Comparison of ENCODE assay signal across 12 cellular contexts in the genomic region with DNA sequence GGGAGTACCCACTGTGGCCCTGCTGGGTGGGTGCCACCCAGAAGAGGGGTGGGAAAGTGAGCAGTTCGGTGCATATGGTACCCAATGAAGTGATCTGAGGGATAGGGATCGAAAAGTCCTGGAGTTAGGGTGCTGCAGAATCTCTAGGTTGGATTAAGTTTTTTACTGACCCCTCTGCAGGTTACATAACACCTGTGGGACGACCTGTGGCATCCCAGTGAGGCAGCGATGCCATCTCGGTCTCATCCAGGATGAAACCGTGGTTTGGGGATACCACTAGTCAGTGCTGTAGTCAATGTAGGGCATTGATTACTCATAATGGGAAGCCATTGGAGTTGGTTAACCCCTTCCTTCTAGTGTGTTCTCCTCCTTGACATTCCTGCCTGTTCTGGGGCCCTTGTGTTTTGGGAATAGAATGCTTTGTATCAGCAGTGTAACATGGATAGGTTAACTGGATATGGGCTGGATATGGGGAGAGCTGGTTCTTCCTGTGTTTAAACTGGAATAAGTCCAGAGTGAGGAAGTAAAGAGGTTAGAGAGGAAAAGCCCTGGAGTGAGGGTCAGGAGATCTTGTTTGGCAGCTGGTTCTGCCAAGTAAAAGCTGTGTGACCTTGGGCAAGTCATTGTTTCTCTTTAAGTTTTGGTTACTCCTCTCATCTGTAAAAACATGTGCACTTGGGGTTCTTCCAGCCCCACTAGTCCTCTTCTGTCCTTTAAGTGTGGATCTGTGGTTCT. TPM values are rescaled to one million over a fixed set of nuclear protein-coding genes. Genes with fewer than 3 reads are reported as not detected.
DNase-seq lines count a peak whose midpoint lies in the region; ATAC-seq and TF ChIP-seq lines count a peak whose summit lies in the region.
"Had no signal": no experiment of that assay in that cellular context is flagged by ENCODE, and none has a peak within 500 bp of the region (broad histone marks: within the 10 kb centered on the region; RNA-seq: fewer than 3 reads in every experiment).

No MANE protein-coding gene starts in this region.

- H2AFZ ChIP-seq in KMS-11 (ENCODE audit: low read depth) (no peak overlapping the region), neural progenitor cell (replicated peaks) (no peak overlapping the region)

- H3K9ac ChIP-seq in KMS-11 (no peak overlapping the region), neural progenitor cell (no peak overlapping the region)

- H3K9me3 ChIP-seq in CD4-positive, alpha-beta memory T cell (ENCODE audit: control insufficient read depth in 1 of 2, low read length in 2 of 2) = no peaks in the 10 kb centered on the region
- no peaks in the 10 kb centered on the region for H3K9me3 ChIP-seq in ascending aorta
- H3K9me3 ChIP-seq in neural progenitor cell (ENCODE audit: low read depth) = no peaks in the 10 kb centered on the region
- H3K9me3 ChIP-seq in WERI-Rb-1 (ENCODE audit: severe bottlenecking) = peaks cover 5% of the 10 kb centered on the region

- ATAC-seq in GM21367 (IDR thresholded peaks at IDR 0.05; ENCODE audit: unreplicated experiment) = no peak

- TF ChIP-seq CTCF in KMS-11 (conservative IDR thresholded peaks at IDR 0.05; ENCODE audit: low read depth, low read length) (no peak), ascending aorta (IDR thresholded peaks at IDR 0.05) (no peak), neural progenitor cell (IDR thresholded peaks at IDR 0.05) (no peak), WERI-Rb-1 (IDR thresholded peaks at IDR 0.05; ENCODE audit: low read depth, low read length) (no peak)

- peaks cover 13% of the 10 kb centered on the region for H3K4me1 ChIP-seq in CD4-positive, alpha-beta memory T cell (ENCODE audit: insufficient read depth, low read length)
- H3K4me1 ChIP-seq in KMS-11 (ENCODE audit: low read depth, poor library complexity, severe bottlenecking) (peaks cover 24% of the 10 kb centered on the region), ascending aorta (peaks cover 4 to 10% of the 10 kb centered on the region in 2 donors), neural progenitor cell (peaks cover 15% of the 10 kb centered on the region)

- peak overlapping the region in 6 of 7 donors; percentile 7 to 95 (median 92) for H3K27ac Mint-ChIP-seq in CD4-positive, alpha-beta memory T cell
- H3K27ac Mint-ChIP-seq in neural progenitor cell = peak overlapping the region; percentile 99

- H3K36me3 Mint-ChIP-seq in CD4-positive, alpha-beta memory T cell = peaks cover 1 to 3% of the 10 kb centered on the region in 2 donors
- peaks cover 4% of the 10 kb centered on the region for H3K36me3 Mint-ChIP-seq in neural progenitor cell

- H3K79me2 ChIP-seq in KMS-11 (ENCODE audit: insufficient read depth, low read depth) (no peaks in the 10 kb centered on the region), neural progenitor cell (ENCODE audit: low read depth) (no peaks in the 10 kb centered on the region)

- H3K27ac ChIP-seq in CD4-positive, alpha-beta memory T cell (ENCODE audit: low read depth, low read length) = no peak overlapping the region
- H3K27ac ChIP-seq in KMS-11 = no peak overlapping the region
- peak overlapping the region; percentile 54 to 61 for H3K27ac ChIP-seq in ascending aorta
- no peak overlapping the region for H3K27ac ChIP-seq in neural progenitor cell
- H3K27ac ChIP-seq in WERI-Rb-1 = no peak overlapping the region

- no peaks in the 10 kb centered on the region for H3K27me3 ChIP-seq in CD4-positive, alpha-beta memory T cell (ENCODE audit: insufficient read depth, low read length)
- H3K27me3 ChIP-seq in KMS-11 (ENCODE audit: insufficient read depth, low read depth) (peaks cover 48% of the 10 kb centered on the region; the same call in 1 of the 2 replicates), ascending aorta (no peaks in the 10 kb centered on the region), neural progenitor cell (no peaks in the 10 kb centered on the region), WERI-Rb-1 (ENCODE audit: insufficient read depth, low read depth, severe bottlenecking) (no peaks in the 10 kb centered on the region)
- H3K27me3 ChIP-seq: gastroesophageal sphincter had no signal

- intact Hi-C loops in CD4-positive, alpha-beta memory T cell (cut with micrococcal nuclease) = loop anchor here (2.0 kb wide), 2 partner anchors 43 to 89 kb away; a partner anchor contains a TSS
- intact Hi-C loops in ascending aorta (cut with DNase I) = loop anchor here (10.0 kb wide), 1 partner anchor 531 kb away; a partner anchor contains a TSS

- CTCF ChIA-PET in CD4-positive, alpha-beta memory T cell (lab: Charles Lee; ENCODE audit: partially characterized antibody) = no interaction called here

- H3K4me2 ChIP-seq in KMS-11 (peak overlapping the region; percentile 71), neural progenitor cell (no peak overlapping the region)

- H3K36me3 ChIP-seq in CD4-positive, alpha-beta memory T cell (ENCODE audit: insufficient read depth, low read length) = no peaks in the 10 kb centered on the region
- H3K36me3 ChIP-seq in KMS-11 (ENCODE audit: insufficient read depth) = no peaks in the 10 kb centered on the region
- no peaks in the 10 kb centered on the region for H3K36me3 ChIP-seq in ascending aorta
- no peaks in the 10 kb centered on the region for H3K36me3 ChIP-seq in neural progenitor cell
- H3K36me3 ChIP-seq in WERI-Rb-1 = no peaks in the 10 kb centered on the region
- H3K36me3 ChIP-seq: gastroesophageal sphincter had no signal

- DNase-seq in CD4-positive, alpha-beta memory T cell = no peak
- DNase-seq in ascending aorta (ENCODE audit: low spot score in 2 of 2) (no peak), neural progenitor cell (ENCODE audit: low spot score) (no peak), WERI-Rb-1 (no peak), Ammon's horn (ENCODE audit: low spot score) (no peak)
- DNase-seq: activated gamma-delta T cell; KG1; NCI-H2107; stimulated activated naive CD4-positive, alpha-beta T cell had no signal

- peak overlapping the region; percentile 90 to 99 (median 96) for H3K4me3 Mint-ChIP-seq in CD4-positive, alpha-beta memory T cell
- peak overlapping the region; percentile 84 for H3K4me3 Mint-ChIP-seq in neural progenitor cell

- H3K27me3 Mint-ChIP-seq in CD4-positive, alpha-beta memory T cell = no peaks in the 10 kb centered on the region
- peaks cover 11% of the 10 kb centered on the region for H3K27me3 Mint-ChIP-seq in neural progenitor cell (ENCODE audit: insufficient read depth, low read depth)

- H3F3A ChIP-seq in neural progenitor cell (ENCODE audit: low read depth) = peaks cover 8% of the 10 kb centered on the region

- H3K9me3 Mint-ChIP-seq in CD4-positive, alpha-beta memory T cell = peaks cover 0 to 9% (median 3%) of the 10 kb centered on the region in 8 donors
- peaks cover 9% of the 10 kb centered on the region for H3K9me3 Mint-ChIP-seq in neural progenitor cell

- no peaks in the 10 kb centered on the region for H4K20me1 ChIP-seq in KMS-11 (ENCODE audit: insufficient read depth)
- no peaks in the 10 kb centered on the region for H4K20me1 ChIP-seq in neural progenitor cell (ENCODE audit: low read depth)

- POLR2A ChIA-PET in CD4-positive, alpha-beta memory T cell (lab: Charles Lee; ENCODE audit: partially characterized antibody) = no interaction called here

- H3K4me3 ChIP-seq in CD4-positive, alpha-beta memory T cell (ENCODE audit: low read length in 2 of 2) = no peak overlapping the region
- H3K4me3 ChIP-seq in KMS-11 (IDR thresholded peaks at IDR 0.05; ENCODE audit: insufficient read depth, low read depth, low read length) = no peak overlapping the region
- H3K4me3 ChIP-seq in ascending aorta = no peak overlapping the region
- no peak overlapping the region for H3K4me3 ChIP-seq in neural progenitor cell
- H3K4me3 ChIP-seq in WERI-Rb-1 (ENCODE audit: low read depth, low read length) = no peak overlapping the region

- peaks cover 7 to 15% (median 10%) of the 10 kb centered on the region in 4 donors for H3K4me1 Mint-ChIP-seq in CD4-positive, alpha-beta memory T cell
- peaks cover 66% of the 10 kb centered on the region for H3K4me1 Mint-ChIP-seq in neural progenitor cell

RNA-seq across cellular contexts. Expression of a gene that starts 42.8 kb away (rescaled TPM):
- total RNA-seq in CD4-positive, alpha-beta memory T cell = 1 to 10 TPM; 2.7 to 3.1 TPM
- under 1 TPM in 1 of 2 donors, not detected in 1; 0.09 TPM for polyA plus RNA-seq in CD4-positive, alpha-beta memory T cell
- total RNA-seq in ascending aorta (79.1 TPM), neural progenitor cell (ENCODE audit: low replicate concordance) (7.2 and 7.8 TPM in 2 replicates)

Comparison
In these comparisons a context has a peak if more than half of its experiments do, and no peak if none do; other contexts are left out.
1. H3K27ac ChIP-seq: peak in ascending aorta (2 of 2); none in CD4-positive, alpha-beta memory T cell (single experiment), KMS-11 (single experiment), neural progenitor cell (single experiment) and WERI-Rb-1 (single experiment).